8 cellular contexts compared by ENCODE assay signal in the genomic region with DNA sequence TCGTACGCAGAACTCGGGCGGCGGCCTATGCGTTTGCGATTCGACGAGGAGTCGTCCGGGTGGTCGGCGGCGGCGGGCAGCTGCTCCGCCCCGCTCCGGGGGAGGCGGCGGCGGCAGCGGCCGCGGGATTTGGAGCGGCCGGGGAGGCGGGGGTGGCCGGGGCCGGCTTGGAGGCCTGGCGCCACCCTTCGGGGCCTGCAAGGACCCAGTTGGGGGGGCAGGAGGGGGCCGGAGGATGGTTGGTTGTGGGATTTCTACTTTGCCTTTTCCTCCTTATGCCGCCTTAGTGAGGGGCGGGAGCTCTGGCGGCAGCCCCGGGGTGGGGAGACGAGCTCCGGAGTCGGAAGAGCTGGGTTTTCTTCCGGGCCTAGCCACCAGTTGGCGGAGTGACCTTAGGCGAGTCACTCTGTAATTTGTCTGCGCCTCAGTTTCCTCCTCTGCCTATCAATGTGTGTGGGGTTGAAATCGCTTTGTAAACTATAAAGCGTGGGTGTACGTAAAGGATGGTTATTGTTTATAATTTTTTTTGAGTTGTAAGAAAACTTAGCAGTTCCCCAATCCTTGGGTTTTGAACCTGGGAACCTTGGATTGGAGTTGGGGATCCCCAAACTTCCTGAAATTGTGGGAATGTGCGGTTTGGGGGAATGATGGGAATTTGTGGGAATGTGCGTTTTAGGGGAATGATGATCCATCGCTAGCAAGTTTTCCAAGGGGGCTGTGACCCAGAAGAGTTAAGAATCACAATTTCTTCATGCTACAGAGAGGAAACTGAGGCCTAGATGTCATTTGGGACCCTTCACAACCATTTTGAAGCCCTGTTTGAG. TPM values are rescaled to one million over a fixed set of nuclear protein-coding genes. Genes with fewer than 3 reads are reported as not detected.
A peak's percentile ranks its signal among the peaks of the same experiment; 100 is the strongest.
DNase-seq lines count a peak whose midpoint lies in the region; ATAC-seq, FAIRE-seq and TF ChIP-seq lines count a peak whose summit lies in the region.

No MANE protein-coding gene starts in this region.

- ATAC-seq in GM18867 (IDR thresholded peaks at IDR 0.05; ENCODE audit: unreplicated experiment): peak; percentile 32
- peak; percentile 31 for ATAC-seq in HG03097 (IDR thresholded peaks at IDR 0.05; ENCODE audit: low FRiP score, unreplicated experiment)
- ATAC-seq in GM12878: peak; percentile 64

- WGBS in GM12878 (ENCODE audit: insufficient coverage, insufficient replicate concordance, low lambda C conversion rate, missing lambda C conversion rate): 4% methylated on average over 30 of the region's 49 CpGs

- TF ChIP-seq CTCF in RWPE1 (conservative IDR thresholded peaks at IDR 0.05; ENCODE audit: low read depth): no peak
- TF ChIP-seq CTCF in GM12878 (IDR thresholded peaks at IDR 0.05 in 2 of 3, conservative IDR thresholded peaks at IDR 0.05 in 1 of 3; ENCODE audit: control insufficient read depth in 2 of 3, extremely low read depth in 1 of 3, insufficient read depth in 1 of 3, low read depth in 3 of 3, low read length in 3 of 3): no peak
- no peak for TF ChIP-seq CTCF in GM13977 (IDR thresholded peaks at IDR 0.05; ENCODE audit: extremely low read depth, insufficient read depth, missing control alignments)

- no peak for TF ChIP-seq POLR2A in GM12878 (IDR thresholded peaks at IDR 0.05; ENCODE audit: low read depth, low read length)

- H3K4me1 ChIP-seq in GM12878 (ENCODE audit: control insufficient read depth, insufficient read depth, low read length): peaks cover 10% of the 10 kb centered on the region

- intact Hi-C loops in GM12878 (cut with micrococcal nuclease; ENCODE audit: unreplicated experiment): loop anchor here (5.0 kb wide), 1 partner anchor 113 kb away; a partner anchor contains a TSS

- peak overlapping the region; percentile 95 for H3K27ac ChIP-seq in RWPE1
- H3K27ac ChIP-seq in GM12878 (ENCODE audit: control insufficient read depth, insufficient read depth): peak overlapping the region; percentile 93

- no peaks in the 10 kb centered on the region; the same call in 1 of the 2 replicates for H4K20me1 ChIP-seq in GM12878 (ENCODE audit: control insufficient read depth, insufficient read depth)

- peaks cover 43% of the 10 kb centered on the region for H3K9me3 ChIP-seq in GM12878 (replicated peaks; ENCODE audit: control insufficient read depth, insufficient read depth, low read length)

- FAIRE-seq in GM12878 (lab: Jason Lieb, UNC): no peak

- H3K79me2 ChIP-seq in GM12878 (ENCODE audit: control insufficient read depth, insufficient read depth, low read length): peaks cover 44% of the 10 kb centered on the region

- H2AFZ ChIP-seq in GM12878 (ENCODE audit: control insufficient read depth, low read depth, low read length): peak overlapping the region; percentile 83

- peak overlapping the region; percentile 77 for H3K9ac ChIP-seq in GM12878 (ENCODE audit: control insufficient read depth, insufficient read depth, low read length)

- DNase-seq in AG08395 (ENCODE audit: low spot score) (peak; percentile 50), RWPE1 (ENCODE audit: low spot score) (peak; percentile 16), GM12878 (ENCODE audit: low read depth, low spot score) (no peak), iPS-NIHi7 (ENCODE audit: extremely low spot score) (peak; percentile 56), GM13977 (ENCODE audit: low spot score) (no peak)
- peak; percentile 23 for DNase-seq in stimulated activated CD4-positive, alpha-beta T cell treated with anti-CD3 and anti-CD28 coated beads, Interleukin-1b, Interleukin-23, amount 100 ng/mL, for 48 hours

- POLR2A ChIA-PET in RWPE1 (lab: Yijun Ruan, JAX; ENCODE audit: low non-redundant PET) (interaction anchor here (0.5 to 1.0 kb wide), 2 partner anchors 113 to 204 kb away, joined by 3 read pairs; no protein-coding TSS in a partner anchor), GM12878 (lab: Charles Lee) (interaction anchor here (0.6 to 1.8 kb wide), 11 partner anchors 11 to 361 kb away, joined by 3 to 7 read pairs (median 4); a partner anchor contains a TSS)

- H3K27me3 ChIP-seq in GM12878 (replicated peaks in 1 of 2; ENCODE audit: control insufficient read depth in 2 of 2, insufficient read depth in 2 of 2, low read length in 1 of 2): no peaks in the 10 kb centered on the region

- RAD21 ChIA-PET in GM12878 (lab: Charles Lee; ENCODE audit: unreplicated experiment): interaction anchor here (1.0 to 3.2 kb wide), 7 partner anchors 9 to 215 kb away, joined by 3 to 22 read pairs (median 5); a partner anchor contains a TSS

- SMC1A ChIA-PET in GM12878 (lab: Charles Lee; ENCODE audit: uncharacterized antibody, unreplicated experiment): interaction anchor here (0.6 to 1.8 kb wide), 4 partner anchors 20 to 1666 kb away, joined by 3 to 5 read pairs (median 4); a partner anchor contains a TSS

- in situ Hi-C loops in GM12878 (cut with MboI) (loop anchor here (5.0 kb wide), 1 partner anchor 113 kb away; a partner anchor contains a TSS), GM13977 (cut with MboI; ENCODE audit: low pct_unique_long_range_greater_than_20kb, low sequenced_read_pairs, unreplicated experiment) (no loop called here)

- no peak for TF ChIP-seq RAD21 in GM12878 (IDR thresholded peaks at IDR 0.05; ENCODE audit: insufficient read depth, low read depth, low read length)

- CTCF ChIA-PET in RWPE1 (lab: Yijun Ruan, JAX) (interaction anchor here (0.7 to 1.2 kb wide), 3 partner anchors 113 to 116 kb away, joined by 4 to 5 read pairs (median 4); no protein-coding TSS in a partner anchor), GM12878 (lab: Yijun Ruan, JAX) (interaction anchor here (0.6 to 5.5 kb wide), 7 partner anchors 19 to 261 kb away, joined by 3 to 46 read pairs (median 4); no protein-coding TSS in a partner anchor)

- H3K36me3 ChIP-seq in GM12878 (ENCODE audit: control insufficient read depth in 2 of 2, insufficient read depth in 2 of 2, low read length in 1 of 2): peaks cover 3 to 28% of the 10 kb centered on the region in 2 experiments

- peak overlapping the region; percentile 75 for H3K4me2 ChIP-seq in GM12878 (ENCODE audit: control insufficient read depth, insufficient read depth)

- TF ChIP-seq EP300 in GM12878 (IDR thresholded peaks at IDR 0.05; ENCODE audit: borderline replicate concordance in 1 of 2, control insufficient read depth in 1 of 2, low read depth in 2 of 2, low read length in 2 of 2): no peak

- no TSS peak for BruUV-seq in GM12878 (replicated peaks; lab: Mats Ljungman, UMichigan)

- H3K4me3 ChIP-seq in GM12878: peak overlapping the region; percentile 82

TF ChIP-seq in GM12878, 131 proteins besides CTCF, POLR2A, EP300 and RAD21 (continues in another document):
- TF ChIP-seq BACH1 (IDR thresholded peaks at IDR 0.05; ENCODE audit: borderline replicate concordance) (no peak), SUZ12 (IDR thresholded peaks at IDR 0.05; ENCODE audit: unreplicated experiment) (no peak), BCL11A (IDR thresholded peaks at IDR 0.05; ENCODE audit: low read depth, low read length) (no peak), RELA (IDR thresholded peaks at IDR 0.05; ENCODE audit: borderline replicate concordance, partially characterized antibody) (no peak), NR2C1 (IDR thresholded peaks at IDR 0.05) (no peak), KAT2A (conservative IDR thresholded peaks at IDR 0.05; ENCODE audit: control insufficient read depth, low read depth, low read length) (no peak), KLF5 (IDR thresholded peaks at IDR 0.05; ENCODE audit: partially characterized antibody) (no peak), SMARCA5 (IDR thresholded peaks at IDR 0.05) (0 out of 2 replicates have a peak, but pooled peaks have one; percentile 78)

RNA-seq across cellular contexts. Expression of a gene that starts 0.7 kb away (rescaled TPM):
- total RNA-seq in GM12878 (2013; cell fraction: nucleolus; rRNA removed): 171 and 179 TPM in 2 replicates
- total RNA-seq in GM12878 (2014; rRNA removed) (52.4 and 57.3 TPM in 2 replicates), GM12878 (2014; rRNA removed; fragmentation: Illumina TruSeq; extraction: Trizol) (58.6 and 62.4 TPM in 2 replicates), GM12878 (2021) (55.8 and 57.4 TPM in 2 replicates)
- polyA plus RNA-seq in GM12878 (2011; ENCODE audit: low read depth): 32.5 TPM
- polyA plus RNA-seq in GM12878 (2011; rRNA removed) (116 and 137 TPM in 2 replicates), GM12878 (2014; fragmentation: Illumina TruSeq; extraction: Trizol) (111 and 156 TPM in 2 replicates), GM12878 (2014; fragmentation: Nextera tagmentation; extraction: Ambion mirVana) (10 to 100 TPM; 21.6 to 23.4 TPM), GM12878 (2014; rRNA removed) (56.4 and 65.6 TPM in 2 replicates), GM12878 (2016; fragmentation: Nextera tagmentation; extraction: Ambion mirVana) (10 to 100 TPM; 19.3 to 21.7 TPM)
- 49.1 and 63.3 TPM in 2 replicates for polyA plus RNA-seq in GM12878 (2011; cell fraction: cytosol; rRNA removed)
- 281 and 327 TPM in 2 replicates for polyA plus RNA-seq in GM12878 (2011; cell fraction: nucleus; rRNA removed)
- 37.3 and 44.8 TPM in 2 replicates for polyA plus RNA-seq in GM12878 (2012)
- 71.5 and 87.8 TPM in 2 replicates for polyA minus RNA-seq in GM12878 (2011; rRNA and poly(A)+ RNA removed)
- 10.4 and 14.5 TPM in 2 replicates for polyA minus RNA-seq in GM12878 (2011; cell fraction: cytosol; rRNA and poly(A)+ RNA removed)
- 90.8 and 92.6 TPM in 2 replicates for polyA minus RNA-seq in GM12878 (2011; cell fraction: nucleus; rRNA and poly(A)+ RNA removed)

RNA-seq across cellular contexts. Expression of a gene that starts 1.2 kb away (rescaled TPM):
- 20.6 and 27.7 TPM in 2 replicates for total RNA-seq in GM12878 (2013; cell fraction: nucleolus; rRNA removed)
- 8.4 and 8.9 TPM in 2 replicates for total RNA-seq in GM12878 (2014; rRNA removed)
- total RNA-seq in GM12878 (2014; rRNA removed; fragmentation: Illumina TruSeq; extraction: Trizol): 8.8 and 10.1 TPM in 2 replicates
- 15.5 and 16.3 TPM in 2 replicates for total RNA-seq in GM12878 (2021)
- polyA plus RNA-seq in GM12878 (2011; ENCODE audit: low read depth): 14.4 TPM
- 5.6 and 9.3 TPM in 2 replicates for polyA plus RNA-seq in GM12878 (2011; rRNA removed)
- 4.0 and 6.7 TPM in 2 replicates for polyA plus RNA-seq in GM12878 (2011; cell fraction: cytosol; rRNA removed)
- polyA plus RNA-seq in GM12878 (2011; cell fraction: nucleus; rRNA removed): 11.5 and 19.6 TPM in 2 replicates
- polyA plus RNA-seq in GM12878 (2012): 13.0 and 13.9 TPM in 2 replicates
- 12.1 and 13.4 TPM in 2 replicates for polyA plus RNA-seq in GM12878 (2014; fragmentation: Illumina TruSeq; extraction: Trizol)
- polyA plus RNA-seq in GM12878 (2014; fragmentation: Nextera tagmentation; extraction: Ambion mirVana): 1 to 10 TPM; 1.7 to 2.4 TPM
- 9.3 and 11.2 TPM in 2 replicates for polyA plus RNA-seq in GM12878 (2014; rRNA removed)
- polyA plus RNA-seq in GM12878 (2016; fragmentation: Nextera tagmentation; extraction: Ambion mirVana): 10 to 100 TPM in 1 of 2 experiments, 1 to 10 TPM in 1; 3.1 to 11.4 TPM
- 8.9 and 16.3 TPM in 2 replicates for polyA minus RNA-seq in GM12878 (2011; rRNA and poly(A)+ RNA removed)
- polyA minus RNA-seq in GM12878 (2011; cell fraction: cytosol; rRNA and poly(A)+ RNA removed): 7.5 and 9.8 TPM in 2 replicates
- 4.0 and 6.7 TPM in 2 replicates for polyA minus RNA-seq in GM12878 (2011; cell fraction: nucleus; rRNA and poly(A)+ RNA removed)

Comparison
In these comparisons a context has a peak if more than half of its experiments do, and no peak if none do; other contexts are left out.
1. DNase-seq: peak in AG08395 (single experiment), RWPE1 (single experiment), iPS-NIHi7 (single experiment) and stimulated activated CD4-positive, alpha-beta T cell treated with anti-CD3 and anti-CD28 coated beads, Interleukin-1b, Interleukin-23, amount 100 ng/mL, for 48 hours (single experiment); none in GM12878 (single experiment) and GM13977 (single experiment).
2. Peak in every context shown above with its lines, with median percentiles within 50 percentile points of each other: ATAC-seq.